Comparison of ENCODE assay signal across 28 cellular contexts in the genomic region with DNA sequence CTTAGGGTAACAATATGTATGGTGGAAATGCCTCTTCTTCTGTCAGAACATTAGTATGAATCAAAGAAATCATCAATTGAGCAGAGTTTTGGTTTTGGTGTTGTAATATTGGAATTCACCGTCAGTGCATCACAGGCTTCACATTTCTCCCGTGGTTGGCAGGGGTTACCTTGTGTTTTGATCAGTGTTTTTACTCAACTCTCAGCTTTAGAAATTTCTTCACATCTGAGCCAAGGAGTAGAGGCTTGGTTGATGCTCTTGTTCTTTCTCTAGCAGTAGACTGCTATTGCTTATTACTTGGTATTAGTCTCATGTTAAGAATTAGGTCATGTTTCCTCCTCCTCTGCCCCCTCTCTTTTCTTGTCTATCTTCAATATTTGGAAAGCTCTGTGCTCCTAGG.
"Had no signal": no experiment of that assay in that cellular context is flagged by ENCODE, and none has a peak within 500 bp of the region (broad histone marks: within the 10 kb centered on the region; RNA-seq: fewer than 3 reads in every experiment).

No MANE protein-coding gene starts in this region.

- H2AFZ ChIP-seq: neural progenitor cell had no signal

- DNase-seq: dorsolateral prefrontal cortex; effector CD4-positive, alpha-beta T cell; foreskin fibroblast; hypothalamus; immature natural killer cell; mesenchymal stem cell; mucosa of descending colon; naive B cell; right cardiac atrium; sigmoid colon; stimulated activated CD4-positive, alpha-beta T cell treated with anti-CD3 and anti-CD28 coated beads, Interleukin-2, amount 100 ng/mL, for 24 hours; stimulated activated CD4-positive, alpha-beta T cell treated with anti-CD3 and anti-CD28 coated beads, Interleukin-4, amount 100 ng/mL, for 24 hours; stimulated activated naive CD4-positive, alpha-beta T cell treated with Interleukin-2 at 50 U/mL for 16 hours; transverse colon; upper lobe of right lung; uterus had no signal

- H3K4me1 ChIP-seq: neural progenitor cell, prostate gland, suprapubic skin, transverse colon, upper lobe of right lung, uterus had no signal

- H3K4me2 ChIP-seq: neural progenitor cell had no signal

- H3K4me3 Mint-ChIP-seq: immature natural killer cell; mesothelial cell of epicardium; naive B cell; natural killer cell treated with Interleukin-12 subunit alpha and Interleukin-12 subunit beta and Interleukin-15 and Interleukin-18, amount 100 ng/mL, for 72 hours; neural progenitor cell; stimulated activated effector memory CD8-positive, alpha-beta T cell treated with anti-CD3 and anti-CD28 coated beads, Interleukin-12 subunit alpha, Interleukin-12 subunit beta, amount 100 ng/mL, for 72 hours had no signal

- FAIRE-seq: colon, keratinocyte had no signal

- H3K9me3 Mint-ChIP-seq: neural progenitor cell had no signal

- H3K9ac ChIP-seq: neural progenitor cell had no signal

- H3K27ac Mint-ChIP-seq: immature natural killer cell; mesothelial cell of epicardium; naive B cell; natural killer cell treated with Interleukin-12 subunit alpha and Interleukin-12 subunit beta and Interleukin-15 and Interleukin-18, amount 100 ng/mL, for 72 hours; neural progenitor cell; stimulated activated effector memory CD8-positive, alpha-beta T cell treated with anti-CD3 and anti-CD28 coated beads, Interleukin-12 subunit alpha, Interleukin-12 subunit beta, amount 100 ng/mL, for 72 hours had no signal

- H3K4me1 Mint-ChIP-seq: immature natural killer cell; naive B cell; neural progenitor cell; stimulated activated effector memory CD8-positive, alpha-beta T cell treated with anti-CD3 and anti-CD28 coated beads, Interleukin-12 subunit alpha, Interleukin-12 subunit beta, amount 100 ng/mL, for 72 hours had no signal

- H3K9me3 ChIP-seq: mucosa of descending colon, prostate gland, sigmoid colon, suprapubic skin, transverse colon, upper lobe of right lung, uterus had no signal

- H3K27me3 ChIP-seq: dorsolateral prefrontal cortex, neural progenitor cell, sigmoid colon, suprapubic skin, transverse colon, upper lobe of right lung, uterus had no signal

- H3K27me3 Mint-ChIP-seq: naive B cell; natural killer cell treated with Interleukin-12 subunit alpha and Interleukin-12 subunit beta and Interleukin-15 and Interleukin-18, amount 100 ng/mL, for 72 hours had no signal

- H3K36me3 Mint-ChIP-seq: immature natural killer cell; mesothelial cell of epicardium; naive B cell; natural killer cell treated with Interleukin-12 subunit alpha and Interleukin-12 subunit beta and Interleukin-15 and Interleukin-18, amount 100 ng/mL, for 72 hours; neural progenitor cell; stimulated activated effector memory CD8-positive, alpha-beta T cell treated with anti-CD3 and anti-CD28 coated beads, Interleukin-12 subunit alpha, Interleukin-12 subunit beta, amount 100 ng/mL, for 72 hours had no signal

- ATAC-seq: esophagus mucosa; left lobe of liver; mucosa of descending colon; natural killer cell treated with Interleukin-12 subunit alpha and Interleukin-12 subunit beta and Interleukin-15 and Interleukin-18, amount 100 ng/mL, for 72 hours; right cardiac atrium; stimulated activated effector memory CD8-positive, alpha-beta T cell treated with anti-CD3 and anti-CD28 coated beads, Interleukin-12 subunit alpha, Interleukin-12 subunit beta, amount 100 ng/mL, for 72 hours; upper lobe of right lung had no signal

- H3K27ac ChIP-seq: dorsolateral prefrontal cortex, epithelial cell of prostate, neural progenitor cell, prostate gland, sigmoid colon, suprapubic skin, transverse colon, upper lobe of right lung, uterus had no signal

- H3K36me3 ChIP-seq: neural progenitor cell, prostate gland, sigmoid colon, suprapubic skin, transverse colon, upper lobe of right lung, uterus had no signal

- H3K4me3 ChIP-seq: dorsolateral prefrontal cortex, lung, mucosa of descending colon, neural progenitor cell, prostate gland, sigmoid colon, suprapubic skin, transverse colon, upper lobe of right lung, uterus had no signal
